Comparison of ENCODE assay signal across 8 cellular contexts in the genomic region with DNA sequence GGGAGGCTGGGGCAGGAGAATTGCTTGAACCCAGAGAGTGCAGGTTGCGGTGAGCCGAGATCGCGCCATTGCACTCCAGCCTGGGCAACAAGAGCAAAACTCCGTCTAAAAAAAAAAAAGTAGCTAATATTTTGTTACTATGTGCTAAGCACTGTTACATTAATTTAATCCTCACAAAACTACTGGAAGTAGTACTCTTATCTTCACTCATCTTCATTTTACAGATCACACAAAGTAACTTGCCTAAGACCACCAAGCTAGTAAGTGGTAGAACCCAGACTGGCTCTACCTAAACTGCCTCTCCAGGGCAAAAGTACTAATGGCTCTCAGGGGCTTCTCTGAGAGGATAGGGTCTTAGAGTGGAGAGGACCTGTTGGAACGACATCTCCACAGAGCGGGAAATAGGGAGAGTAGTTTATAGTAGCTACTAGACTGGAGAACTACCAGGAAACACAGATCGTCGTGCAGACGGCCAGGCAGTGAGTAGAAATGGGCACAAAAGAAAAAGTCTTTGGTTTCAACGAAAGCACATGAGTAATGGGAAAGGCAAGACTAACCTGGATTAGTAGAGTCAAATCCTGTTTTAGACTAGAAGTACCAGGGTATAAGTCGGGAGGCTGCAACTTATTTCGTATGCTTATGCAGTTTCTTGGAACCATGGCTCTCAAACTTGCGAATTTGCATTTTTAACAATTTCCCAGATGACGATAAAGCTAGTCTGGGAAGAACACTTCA. TPM values are rescaled to one million over a fixed set of nuclear protein-coding genes. Genes with fewer than 3 reads are reported as not detected.
A peak's percentile ranks its signal among the peaks of the same experiment; 100 is the strongest.
DNase-seq lines count a peak whose midpoint lies in the region.

No MANE protein-coding gene starts in this region.

- POLR2A ChIA-PET in activated CD4-positive, alpha-beta memory T cell treated with anti-CD3 and anti-CD28 coated beads, Interleukin-2, amount 10 ng/mL, durations not matched to agents 7 days and 5 days (lab: Charles Lee) = interaction anchor here (1.0 to 3.0 kb wide), 10 partner anchors 9 to 402 kb away, joined by 4 to 21 read pairs (median 8); a partner anchor contains a TSS

- CTCF ChIA-PET in activated CD4-positive, alpha-beta memory T cell treated with anti-CD3 and anti-CD28 coated beads, Interleukin-2, amount 10 ng/mL, durations not matched to agents 7 days and 5 days (lab: Charles Lee) = interaction anchor here (0.7 to 1.8 kb wide), 5 partner anchors 32 to 150 kb away, joined by 3 to 5 read pairs (median 3); no protein-coding TSS in a partner anchor

- H3K9ac ChIP-seq in iPS-20b (ENCODE audit: low read depth, low read length) (peak overlapping the region; percentile 84; the same call in 1 of the 2 replicates), stomach smooth muscle (ENCODE audit: low read length in 2 of 2) (peak overlapping the region in 1 of 2 donors; percentile 92)

- H3K36me3 ChIP-seq in iPS-20b (ENCODE audit: insufficient read depth, low read depth, low read length) (0 out of 2 replicates have a peak, but pooled peaks cover 7% of the 10 kb centered on the region), stomach smooth muscle (ENCODE audit: control insufficient read depth in 2 of 2, insufficient read depth in 2 of 2, low read length in 2 of 2) (peaks cover 0 to 2% of the 10 kb centered on the region in 2 donors)

- peaks cover 2% of the 10 kb centered on the region for H3K27me3 Mint-ChIP-seq in T-helper 2 cell treated with Interferon-gamma antibody and Interleukin-4, amounts not matched to agents 5 μg/mL and 100 μg/mL, for 36 hours (ENCODE audit: low read depth)
- H3K27me3 Mint-ChIP-seq in activated CD4-positive, alpha-beta memory T cell treated with anti-CD3 and anti-CD28 coated beads, Interleukin-2, amount 10 ng/mL, durations not matched to agents 7 days and 5 days = peaks cover 3% of the 10 kb centered on the region

- no peaks in the 10 kb centered on the region for H3K9me3 Mint-ChIP-seq in T-helper 2 cell treated with Interferon-gamma antibody and Interleukin-4, amounts not matched to agents 5 μg/mL and 100 μg/mL, for 36 hours
- H3K9me3 Mint-ChIP-seq in activated CD4-positive, alpha-beta memory T cell treated with anti-CD3 and anti-CD28 coated beads, Interleukin-2, amount 10 ng/mL, durations not matched to agents 7 days and 5 days = no peaks in the 10 kb centered on the region

- H3K4me1 ChIP-seq in iPS-20b (ENCODE audit: insufficient read depth, low read length) (peaks cover 7% of the 10 kb centered on the region), stomach smooth muscle (ENCODE audit: control insufficient read depth, insufficient read depth, low read length) (peaks cover 10% of the 10 kb centered on the region)

- DNase-seq in T-helper 2 cell treated with Interferon-gamma antibody and Interleukin-4, amounts not matched to agents 5 μg/mL and 100 μg/mL, for 36 hours (ENCODE audit: low spot score) = no peak
- DNase-seq in T-helper 2 cell (no peak), SIG-M5 treated with dmso at 0.1 percent for 504 hours (lab: John Stamatoyannopoulos, UW; ENCODE audit: unreplicated experiment) (no peak), LoVo (ENCODE audit: low spot score) (no peak), AG08395 (ENCODE audit: low spot score) (no peak)
- DNase-seq in activated CD4-positive, alpha-beta memory T cell treated with anti-CD3 and anti-CD28 coated beads, Interleukin-2, amount 10 ng/mL, durations not matched to agents 7 days and 5 days = no peak

- peak overlapping the region; percentile 97 for H3K27ac Mint-ChIP-seq in T-helper 2 cell treated with Interferon-gamma antibody and Interleukin-4, amounts not matched to agents 5 μg/mL and 100 μg/mL, for 36 hours
- peak overlapping the region; percentile 88 for H3K27ac Mint-ChIP-seq in activated CD4-positive, alpha-beta memory T cell treated with anti-CD3 and anti-CD28 coated beads, Interleukin-2, amount 10 ng/mL, durations not matched to agents 7 days and 5 days

- H3K9me3 ChIP-seq in iPS-20b (ENCODE audit: insufficient read depth, low read depth, low read length) = no peaks in the 10 kb centered on the region
- no peaks in the 10 kb centered on the region for H3K9me3 ChIP-seq in stomach smooth muscle (ENCODE audit: control insufficient read depth in 2 of 2, low read length in 2 of 2)

- H3K4me1 Mint-ChIP-seq in T-helper 2 cell treated with Interferon-gamma antibody and Interleukin-4, amounts not matched to agents 5 μg/mL and 100 μg/mL, for 36 hours (ENCODE audit: low read depth) = peaks cover 28% of the 10 kb centered on the region
- peaks cover 53% of the 10 kb centered on the region for H3K4me1 Mint-ChIP-seq in activated CD4-positive, alpha-beta memory T cell treated with anti-CD3 and anti-CD28 coated beads, Interleukin-2, amount 10 ng/mL, durations not matched to agents 7 days and 5 days

- no peak overlapping the region for H3K27ac ChIP-seq in iPS-20b (ENCODE audit: low read length)
- H3K27ac ChIP-seq in stomach smooth muscle (ENCODE audit: low read length) = peak overlapping the region; percentile 93

- H3K27me3 ChIP-seq in iPS-20b (ENCODE audit: insufficient read depth, low read length) (peaks cover 4% of the 10 kb centered on the region; the same call in 1 of the 2 replicates), stomach smooth muscle (ENCODE audit: control insufficient read depth in 1 of 2, insufficient read depth in 2 of 2, low read length in 2 of 2) (no peaks in the 10 kb centered on the region)

- peaks cover 19% of the 10 kb centered on the region for H3K36me3 Mint-ChIP-seq in T-helper 2 cell treated with Interferon-gamma antibody and Interleukin-4, amounts not matched to agents 5 μg/mL and 100 μg/mL, for 36 hours (ENCODE audit: low read depth)
- H3K36me3 Mint-ChIP-seq in activated CD4-positive, alpha-beta memory T cell treated with anti-CD3 and anti-CD28 coated beads, Interleukin-2, amount 10 ng/mL, durations not matched to agents 7 days and 5 days (ENCODE audit: low read depth) = peaks cover 26% of the 10 kb centered on the region

- H3K4me3 ChIP-seq in iPS-20b (ENCODE audit: low read length) = peak overlapping the region; percentile 82
- H3K4me3 ChIP-seq in stomach smooth muscle (ENCODE audit: low read length in 2 of 2) = peak overlapping the region; percentile 86 to 90

- peak overlapping the region; percentile 73 for H3K4me3 Mint-ChIP-seq in T-helper 2 cell treated with Interferon-gamma antibody and Interleukin-4, amounts not matched to agents 5 μg/mL and 100 μg/mL, for 36 hours
- peak overlapping the region; percentile 82 for H3K4me3 Mint-ChIP-seq in activated CD4-positive, alpha-beta memory T cell treated with anti-CD3 and anti-CD28 coated beads, Interleukin-2, amount 10 ng/mL, durations not matched to agents 7 days and 5 days

RNA-seq across cellular contexts. Expression of a gene that starts 1.4 kb away (rescaled TPM):
- 10 to 100 TPM; 16.4 to 20.1 TPM for total RNA-seq in activated CD4-positive, alpha-beta memory T cell treated with anti-CD3 and anti-CD28 coated beads, Interleukin-2, amount 10 ng/mL, durations not matched to agents 7 days and 5 days
